In the genomic region with DNA sequence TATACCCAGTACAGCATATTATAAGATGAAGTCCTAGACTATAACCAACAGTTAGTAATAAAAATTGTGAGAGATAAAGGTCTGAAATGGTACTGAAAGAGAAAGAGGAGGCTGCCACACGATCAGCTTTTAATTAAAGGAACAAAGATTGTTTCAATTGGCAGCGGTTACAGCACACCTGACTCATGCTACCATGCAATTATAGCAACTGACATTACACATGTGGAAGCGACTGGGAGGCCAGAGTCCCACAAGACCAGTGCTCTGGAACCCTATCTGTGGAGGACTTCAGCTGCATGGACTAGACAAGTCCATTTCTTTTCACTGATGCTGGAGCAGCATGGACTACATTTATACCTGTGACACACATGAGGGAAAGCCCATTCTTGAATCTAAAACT, we compare ENCODE assay signal across 23 cellular contexts. TPM values are rescaled to one million over a fixed set of nuclear protein-coding genes. Genes with fewer than 3 reads are reported as not detected.
A peak's percentile ranks its signal among the peaks of the same experiment; 100 is the strongest.
DNase-seq lines count a peak whose midpoint lies in the region; ATAC-seq and TF ChIP-seq lines count a peak whose summit lies in the region.
"Had no signal": no experiment of that assay in that cellular context is flagged by ENCODE, and none has a peak within 500 bp of the region (broad histone marks: within the 10 kb centered on the region; RNA-seq: fewer than 3 reads in every experiment).

No MANE protein-coding gene starts in this region.

- no peaks in the 10 kb centered on the region for H4K20me1 ChIP-seq in OCI-LY7 (ENCODE audit: insufficient read depth, low read length)
- H4K20me1 ChIP-seq: BLaER1 had no signal

- H2AFZ ChIP-seq in OCI-LY7 (ENCODE audit: low read length): no peak overlapping the region

- no peaks in the 10 kb centered on the region; the same call in 1 of the 2 replicates for H3K79me2 ChIP-seq in OCI-LY7 (ENCODE audit: insufficient read depth, low read depth, low read length)

- TF ChIP-seq CTCF in heart left ventricle (IDR thresholded peaks at IDR 0.05) (no peak), OCI-LY7 (conservative IDR thresholded peaks at IDR 0.05; ENCODE audit: low read length) (no peak), tibial nerve (IDR thresholded peaks at IDR 0.05) (no peak)

- H3K9me2 ChIP-seq in OCI-LY7 (ENCODE audit: insufficient read depth, low read length): no peaks in the 10 kb centered on the region

- intact Hi-C loops in heart left ventricle (cut with DNase I) (no loop called here), cardiac septum (cut with DNase I) (no loop called here), OCI-LY7 (cut with micrococcal nuclease; ENCODE audit: unreplicated experiment) (no loop called here)

- POLR2A ChIA-PET in OCI-LY7 (lab: Charles Lee): interaction anchor here (0.6 to 2.0 kb wide), 3 partner anchors 9 to 51 kb away, joined by 3 to 6 read pairs (median 3); no protein-coding TSS in a partner anchor

- TF ChIP-seq POLR2A in heart left ventricle (IDR thresholded peaks at IDR 0.05) (no peak), tibial nerve (IDR thresholded peaks at IDR 0.05) (no peak)

- H3K27me3 ChIP-seq in heart left ventricle (no peaks in the 10 kb centered on the region), tibial nerve (no peaks in the 10 kb centered on the region)
- H3K27me3 ChIP-seq: BLaER1, brain microvascular endothelial cell, dorsolateral prefrontal cortex, right atrium auricular region, stomach, tibial artery had no signal

- H3K9me3 ChIP-seq in heart left ventricle (no peaks in the 10 kb centered on the region), OCI-LY7 (ENCODE audit: low read length) (no peaks in the 10 kb centered on the region), tibial nerve (no peaks in the 10 kb centered on the region)
- H3K9me3 ChIP-seq: BLaER1, right atrium auricular region, stomach, tibial artery had no signal

- DNase-seq in heart left ventricle (no peak), cardiac septum (ENCODE audit: low spot score) (no peak), OCI-LY7 (ENCODE audit: low spot score) (peak; percentile 26), left lobe of liver (ENCODE audit: low spot score) (no peak), tibial nerve (ENCODE audit: low spot score in 2 of 2) (no peak), LoVo (ENCODE audit: low spot score) (no peak)
- DNase-seq: ACHN; activated CD8-positive, alpha-beta memory T cell treated with anti-CD3 and anti-CD28 coated beads for 24 hours; activated gamma-delta T cell treated with Interleukin-2 at 50 U/mL for 16 hours; activated T-cell treated with anti-CD3 and anti-CD28 coated beads for 4 hours; amniotic stem cell; brain microvascular endothelial cell; dorsolateral prefrontal cortex; left cardiac atrium; NCI-H1930; NCI-H526 treated with DMSO at 0.1 percent for 48 hours; stimulated activated CD4-positive, alpha-beta T cell treated with anti-CD3 and anti-CD28 coated beads, Interleukin-2, amount 100 ng/mL, for 48 hours; stomach; tibial artery had no signal

- 59 to 79% (median 66%) methylated on average over 3 of the region's 3 CpGs for WGBS in heart left ventricle, 4 donors
- WGBS in tibial nerve, 2 donors: 75 to 82% methylated on average over 3 of the region's 3 CpGs

- H3K4me3 ChIP-seq in heart left ventricle (no peak overlapping the region), OCI-LY7 (ENCODE audit: low read depth, low read length, poor library complexity, severe bottlenecking) (no peak overlapping the region), tibial nerve (no peak overlapping the region)
- H3K4me3 ChIP-seq: BLaER1, dorsolateral prefrontal cortex, K562, right atrium auricular region, stomach, tibial artery had no signal

- H3K27ac ChIP-seq in heart left ventricle (no peak overlapping the region), OCI-LY7 (ENCODE audit: low read depth, low read length, poor library complexity, severe bottlenecking) (peak overlapping the region; percentile 56), tibial nerve (no peak overlapping the region)
- H3K27ac ChIP-seq: BLaER1, brain microvascular endothelial cell, right atrium auricular region, tibial artery had no signal

- H3K4me1 ChIP-seq in heart left ventricle (peaks cover 0 to 23% (median 0%) of the 10 kb centered on the region in 12 donors), OCI-LY7 (ENCODE audit: insufficient read depth, low read length, poor library complexity, severe bottlenecking) (peaks cover 41% of the 10 kb centered on the region), tibial nerve (no peaks in the 10 kb centered on the region)
- H3K4me1 ChIP-seq: right atrium auricular region, stomach, tibial artery had no signal

- TF ChIP-seq EP300 in tibial nerve (IDR thresholded peaks at IDR 0.05): no peak

- CTCF ChIA-PET in OCI-LY7 (lab: Charles Lee; ENCODE audit: unreplicated experiment): no interaction called here

- peaks cover 0 to 95% (median 83%) of the 10 kb centered on the region in 9 donors for H3K36me3 ChIP-seq in heart left ventricle
- H3K36me3 ChIP-seq in OCI-LY7 (ENCODE audit: insufficient read depth, low read length): peaks cover 93% of the 10 kb centered on the region
- H3K36me3 ChIP-seq in tibial nerve: peaks cover 0 to 86% (median 8%) of the 10 kb centered on the region in 3 donors

- peak in 3 of 4 donors; percentile 30 to 65 (median 59) for ATAC-seq in heart left ventricle
- peak; percentile 22 for ATAC-seq in left lobe of liver
- ATAC-seq in HG03432 (IDR thresholded peaks at IDR 0.05; ENCODE audit: unreplicated experiment): no peak
- ATAC-seq: K562 had no signal

- no TSS peak for BruUV-seq in OCI-LY7 (replicated peaks; lab: Mats Ljungman, UMichigan)

- peak overlapping the region; percentile 8; the same call in 1 of the 2 replicates for H3K4me2 ChIP-seq in OCI-LY7 (ENCODE audit: low read length)
- H3K4me2 ChIP-seq: BLaER1 had no signal

RNA-seq across cellular contexts. Expression of a gene that starts 55.2 kb away (rescaled TPM):
- total RNA-seq in heart left ventricle: 10 to 100 TPM; 36.6 to 86.5 (median 64.0) TPM
- 10 to 100 TPM in 1 of 2 donors, 1 to 10 TPM in 1; 9.4 to 53.2 TPM for polyA plus RNA-seq in heart left ventricle
- 64.8 TPM for total RNA-seq in cardiac septum
- 58.3 and 68.8 TPM in 2 replicates for total RNA-seq in OCI-LY7 (2014; rRNA removed; shearing (Covaris generic))
- total RNA-seq in OCI-LY7 (2022): 185 and 195 TPM in 2 replicates
- 128 TPM for total RNA-seq in left lobe of liver
- total RNA-seq in tibial nerve: 10 to 100 TPM; 35.2 to 42.2 (median 40.1) TPM
